ENCODE assay signal across 32 cellular contexts in the genomic region with DNA sequence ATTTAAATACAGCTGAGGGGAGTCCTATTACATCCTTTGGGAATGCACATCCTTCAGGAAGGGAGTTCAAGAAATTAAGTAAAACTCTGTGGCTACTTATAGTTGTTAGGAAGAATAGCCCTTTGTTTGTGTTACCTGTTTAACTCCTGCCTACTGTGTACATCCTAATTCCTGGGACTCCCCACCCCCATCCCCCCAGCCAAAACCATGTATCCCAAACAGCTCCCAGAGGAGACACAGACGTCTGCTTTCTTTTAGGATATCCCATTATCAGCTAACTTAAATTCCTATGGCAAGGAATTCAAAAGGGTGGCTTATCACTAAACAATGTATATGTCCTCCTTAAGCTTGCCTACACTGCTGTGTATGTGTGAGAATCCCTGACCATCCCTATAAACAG.
"Had no signal": no experiment of that assay in that cellular context is flagged by ENCODE, and none has a peak within 500 bp of the region (broad histone marks: within the 10 kb centered on the region; RNA-seq: fewer than 3 reads in every experiment).

No MANE protein-coding gene starts in this region.

- ATAC-seq: activated CD4-positive, alpha-beta T cell treated with anti-CD3 and anti-CD28 coated beads for 36 hours; activated CD8-positive, alpha-beta memory T cell treated with anti-CD3 and anti-CD28 coated beads, Interleukin-2, amount 10 ng/mL, durations not matched to agents 7 days and 5 days; activated CD8-positive, alpha-beta T cell treated with anti-CD3 and anti-CD28 coated beads, Interleukin-2, amount 10 ng/mL, durations not matched to agents 7 days and 5 days; activated naive CD4-positive, alpha-beta T cell treated with anti-CD3 and anti-CD28 coated beads, Interleukin-2, amount 50 U/mL, for 72 hours; heart right ventricle; stimulated activated memory B cell treated with anti-CD40 and anti-IgM and Interleukin-4, amounts not matched to agents 10 μg/mL and 1 μg/mL and 100 μg/mL, for 72 hours; stimulated activated naive CD8-positive, alpha-beta T cell treated with anti-CD3 and anti-CD28 coated beads, Interleukin-15, amount 100 ng/mL, for 72 hours had no signal

- H3K36me3 Mint-ChIP-seq: activated CD8-positive, alpha-beta memory T cell treated with anti-CD3 and anti-CD28 coated beads, Interleukin-2, amount 10 ng/mL, durations not matched to agents 7 days and 5 days; activated naive CD4-positive, alpha-beta T cell treated with anti-CD3 and anti-CD28 coated beads, Interleukin-2, amount 50 U/mL, for 72 hours; naive B cell; stimulated activated memory B cell treated with anti-CD40 and anti-IgM and Interleukin-4, amounts not matched to agents 10 μg/mL and 1 μg/mL and 100 μg/mL, for 72 hours had no signal

- H3K27ac Mint-ChIP-seq: activated B cell treated with CpG ODN at 0.5 μM for 24 hours; activated CD4-positive, alpha-beta T cell treated with anti-CD3 and anti-CD28 coated beads for 36 hours; activated CD8-positive, alpha-beta memory T cell treated with anti-CD3 and anti-CD28 coated beads, Interleukin-2, amount 10 ng/mL, durations not matched to agents 7 days and 5 days; activated CD8-positive, alpha-beta T cell treated with anti-CD3 and anti-CD28 coated beads, Interleukin-2, amount 10 ng/mL, durations not matched to agents 7 days and 5 days; activated naive CD4-positive, alpha-beta T cell treated with anti-CD3 and anti-CD28 coated beads, Interleukin-2, amount 50 U/mL, for 72 hours; activated T-helper 2 cell treated with anti-CD3 and anti-CD28 coated beads, Interferon-gamma antibody, Interleukin-2, Interleukin-4, amounts not matched to agents 10 μg/mL and 5 μg/mL and 100 μg/mL, durations not matched to agents 14 hours and 24 hours and 36 hours; dendritic cell treated with granulocyte-macrophage colony-stimulating factor and Interleukin-4, amounts not matched to agents 40 ng/mL and 50 ng/mL, for 4 days; naive B cell; nephron progenitor cell; progenitor cell of endocrine pancreas; stimulated activated memory B cell treated with anti-CD40 and anti-IgM and Interleukin-4, amounts not matched to agents 10 μg/mL and 1 μg/mL and 100 μg/mL, for 72 hours; stimulated activated naive CD8-positive, alpha-beta T cell treated with anti-CD3 and anti-CD28 coated beads, Interleukin-15, amount 100 ng/mL, for 72 hours had no signal

- H3K36me3 ChIP-seq: esophagus squamous epithelium, heart right ventricle, left ventricle myocardium inferior, ovary, sigmoid colon, upper lobe of left lung, vagina had no signal

- H3K27me3 ChIP-seq: esophagus squamous epithelium, heart right ventricle, ovary, sigmoid colon, upper lobe of left lung, vagina had no signal

- H3K4me1 Mint-ChIP-seq: activated B cell treated with CpG ODN at 0.5 μM for 24 hours; activated CD4-positive, alpha-beta T cell treated with anti-CD3 and anti-CD28 coated beads for 36 hours; activated CD8-positive, alpha-beta memory T cell treated with anti-CD3 and anti-CD28 coated beads, Interleukin-2, amount 10 ng/mL, durations not matched to agents 7 days and 5 days; central memory CD8-positive, alpha-beta T cell; naive B cell; stimulated activated memory B cell treated with anti-CD40 and anti-IgM and Interleukin-4, amounts not matched to agents 10 μg/mL and 1 μg/mL and 100 μg/mL, for 72 hours; stimulated activated naive CD8-positive, alpha-beta T cell treated with anti-CD3 and anti-CD28 coated beads, Interleukin-15, amount 100 ng/mL, for 72 hours had no signal

- H3K4me3 Mint-ChIP-seq: activated B cell treated with CpG ODN at 0.5 μM for 24 hours; activated CD4-positive, alpha-beta T cell treated with anti-CD3 and anti-CD28 coated beads for 36 hours; activated CD8-positive, alpha-beta memory T cell treated with anti-CD3 and anti-CD28 coated beads, Interleukin-2, amount 10 ng/mL, durations not matched to agents 7 days and 5 days; activated CD8-positive, alpha-beta T cell treated with anti-CD3 and anti-CD28 coated beads, Interleukin-2, amount 10 ng/mL, durations not matched to agents 7 days and 5 days; central memory CD8-positive, alpha-beta T cell; dendritic cell treated with granulocyte-macrophage colony-stimulating factor and Interleukin-4, amounts not matched to agents 40 ng/mL and 50 ng/mL, for 4 days; naive B cell; nephron progenitor cell; stimulated activated memory B cell treated with anti-CD40 and anti-IgM and Interleukin-4, amounts not matched to agents 10 μg/mL and 1 μg/mL and 100 μg/mL, for 72 hours; stimulated activated naive CD8-positive, alpha-beta T cell treated with anti-CD3 and anti-CD28 coated beads, Interleukin-15, amount 100 ng/mL, for 72 hours had no signal

- H3K27ac ChIP-seq: epithelial cell of prostate, esophagus squamous epithelium, heart right ventricle, left ventricle myocardium inferior, ovary, sigmoid colon, upper lobe of left lung, vagina had no signal

- DNase-seq: activated B cell treated with CpG ODN at 0.5 μM for 24 hours; activated CD4-positive, alpha-beta T cell treated with anti-CD3 and anti-CD28 coated beads for 36 hours; activated CD8-positive, alpha-beta memory T cell treated with anti-CD3 and anti-CD28 coated beads, Interleukin-2, amount 10 ng/mL, durations not matched to agents 7 days and 5 days; activated CD8-positive, alpha-beta T cell treated with anti-CD3 and anti-CD28 coated beads, Interleukin-2, amount 10 ng/mL, durations not matched to agents 7 days and 5 days; activated T-cell treated with anti-CD3 and anti-CD28 coated beads, Interleukin-2, amount 50 U/mL, for 48 hours; anterior cingulate cortex; effector CD4-positive, alpha-beta T cell; esophagus squamous epithelium; foreskin melanocyte; heart right ventricle; left ventricle myocardium inferior; naive B cell; nephron progenitor cell; ovary; sigmoid colon; small intestine; stimulated activated CD4-positive, alpha-beta T cell treated with anti-CD3 and anti-CD28 coated beads, Interleukin-1b, Interleukin-23, amount 100 ng/mL, for 48 hours; stimulated activated CD4-positive, alpha-beta T cell treated with anti-CD3 and anti-CD28 coated beads, Interleukin-4, amount 100 ng/mL, for 4 hours; stimulated activated CD8-positive, alpha-beta memory T cell treated with anti-CD3 and anti-CD28 coated beads, Interleukin-4, amount 100 ng/mL, for 48 hours; stimulated activated naive CD8-positive, alpha-beta T cell treated with anti-CD3 and anti-CD28 coated beads, Interleukin-15, amount 100 ng/mL, for 72 hours; substantia nigra; T-helper 9 cell; upper lobe of left lung had no signal

- H3K9me3 Mint-ChIP-seq: activated B cell treated with CpG ODN at 0.5 μM for 24 hours; activated naive CD4-positive, alpha-beta T cell treated with anti-CD3 and anti-CD28 coated beads, Interleukin-2, amount 50 U/mL, for 72 hours; activated T-helper 2 cell treated with anti-CD3 and anti-CD28 coated beads, Interferon-gamma antibody, Interleukin-2, Interleukin-4, amounts not matched to agents 10 μg/mL and 5 μg/mL and 100 μg/mL, durations not matched to agents 14 hours and 24 hours and 36 hours; central memory CD8-positive, alpha-beta T cell; dendritic cell treated with granulocyte-macrophage colony-stimulating factor and Interleukin-4, amounts not matched to agents 40 ng/mL and 50 ng/mL, for 4 days; nephron progenitor cell; stimulated activated memory B cell treated with anti-CD40 and anti-IgM and Interleukin-4, amounts not matched to agents 10 μg/mL and 1 μg/mL and 100 μg/mL, for 72 hours; stimulated activated naive CD8-positive, alpha-beta T cell treated with anti-CD3 and anti-CD28 coated beads, Interleukin-15, amount 100 ng/mL, for 72 hours had no signal

- H3K4me3 ChIP-seq: esophagus squamous epithelium, heart right ventricle, left ventricle myocardium inferior, lung, ovary, sigmoid colon, upper lobe of left lung, vagina had no signal

- H3K4me1 ChIP-seq: esophagus squamous epithelium, heart right ventricle, left ventricle myocardium inferior, sigmoid colon, upper lobe of left lung, vagina had no signal

- H3K27me3 Mint-ChIP-seq: activated B cell treated with CpG ODN at 0.5 μM for 24 hours; activated CD8-positive, alpha-beta memory T cell treated with anti-CD3 and anti-CD28 coated beads, Interleukin-2, amount 10 ng/mL, durations not matched to agents 7 days and 5 days; central memory CD8-positive, alpha-beta T cell; dendritic cell treated with granulocyte-macrophage colony-stimulating factor and Interleukin-4, amounts not matched to agents 40 ng/mL and 50 ng/mL, for 4 days; naive B cell; progenitor cell of endocrine pancreas; stimulated activated memory B cell treated with anti-CD40 and anti-IgM and Interleukin-4, amounts not matched to agents 10 μg/mL and 1 μg/mL and 100 μg/mL, for 72 hours; stimulated activated naive CD8-positive, alpha-beta T cell treated with anti-CD3 and anti-CD28 coated beads, Interleukin-15, amount 100 ng/mL, for 72 hours had no signal
